In genomic region chr1:186829679-186830587, GRCh38 we compare ENCODE assay signal across 10 cellular contexts. TPM values are rescaled to one million over a fixed set of nuclear protein-coding genes. Genes with fewer than 3 reads are reported as not detected.
DNase-seq lines count a peak whose midpoint lies in the region; TF ChIP-seq lines count a peak whose summit lies in the region.
"Had no signal": no experiment of that assay in that cellular context is flagged by ENCODE, and none has a peak within 500 bp of the region (broad histone marks: within the 10 kb centered on the region; RNA-seq: fewer than 3 reads in every experiment).

No MANE protein-coding gene starts in this region.

- TF ChIP-seq CTCF in tibial artery (IDR thresholded peaks at IDR 0.05), result no peak

- peak overlapping the region; percentile 86 for H3K4me3 Mint-ChIP-seq in T-helper 2 cell treated with Interferon-gamma antibody and Interleukin-4, amounts not matched to agents 5 μg/mL and 100 μg/mL, for 36 hours
- H3K4me3 Mint-ChIP-seq in activated naive CD8-positive, alpha-beta T cell treated with anti-CD3 and anti-CD28 coated beads for 36 hours, result peak overlapping the region; percentile 76

- no peaks in the 10 kb centered on the region for H3K9me3 ChIP-seq in iPS-20b (ENCODE audit: insufficient read depth, low read depth, low read length)
- H3K9me3 ChIP-seq in tibial artery, result no peaks in the 10 kb centered on the region

- H3K4me1 Mint-ChIP-seq in T-helper 2 cell treated with Interferon-gamma antibody and Interleukin-4, amounts not matched to agents 5 μg/mL and 100 μg/mL, for 36 hours (ENCODE audit: low read depth), result peaks cover 10% of the 10 kb centered on the region
- H3K4me1 Mint-ChIP-seq in activated naive CD8-positive, alpha-beta T cell treated with anti-CD3 and anti-CD28 coated beads for 36 hours, result peaks cover 9% of the 10 kb centered on the region

- H3K27ac Mint-ChIP-seq in T-helper 2 cell treated with Interferon-gamma antibody and Interleukin-4, amounts not matched to agents 5 μg/mL and 100 μg/mL, for 36 hours, result peak overlapping the region; percentile 28
- no peak overlapping the region for H3K27ac Mint-ChIP-seq in activated naive CD8-positive, alpha-beta T cell treated with anti-CD3 and anti-CD28 coated beads for 36 hours

- H3K36me3 ChIP-seq in iPS-20b (ENCODE audit: insufficient read depth, low read depth, low read length) (no peaks in the 10 kb centered on the region), tibial artery (no peaks in the 10 kb centered on the region)

- no peaks in the 10 kb centered on the region for H3K9me3 Mint-ChIP-seq in T-helper 2 cell treated with Interferon-gamma antibody and Interleukin-4, amounts not matched to agents 5 μg/mL and 100 μg/mL, for 36 hours
- H3K9me3 Mint-ChIP-seq in activated naive CD8-positive, alpha-beta T cell treated with anti-CD3 and anti-CD28 coated beads for 36 hours, result no peaks in the 10 kb centered on the region

- no peak overlapping the region for H3K27ac ChIP-seq in iPS-20b (ENCODE audit: low read length)
- peak overlapping the region in 1 of 2 donors; percentile 70 for H3K27ac ChIP-seq in tibial artery
- H3K27ac ChIP-seq: VCaP had no signal

- peaks cover 9% of the 10 kb centered on the region; the same call in 1 of the 2 replicates for H3K27me3 ChIP-seq in iPS-20b (ENCODE audit: insufficient read depth, low read length)
- H3K27me3 ChIP-seq in tibial artery, result no peaks in the 10 kb centered on the region

- H3K4me1 ChIP-seq in iPS-20b (ENCODE audit: insufficient read depth, low read length) (no peaks in the 10 kb centered on the region), tibial artery (peaks cover 0 to 9% (median 0%) of the 10 kb centered on the region in 4 donors)

- intact Hi-C loops in tibial artery (cut with DNase I; ENCODE audit: low total_unique reads), result no loop called here

- no peak for DNase-seq in T-helper 2 cell treated with Interferon-gamma antibody and Interleukin-4, amounts not matched to agents 5 μg/mL and 100 μg/mL, for 36 hours (ENCODE audit: low spot score)
- no peak for DNase-seq in T-helper 2 cell
- no peak for DNase-seq in activated naive CD8-positive, alpha-beta T cell treated with anti-CD3 and anti-CD28 coated beads for 36 hours
- DNase-seq in tibial artery, result no peak
- DNase-seq in NCI-H1092 treated with DMSO at 0.1 percent for 48 hours (lab: John Stamatoyannopoulos, UW), result no peak
- DNase-seq in HuH-7.5 (ENCODE audit: low spot score), result no peak
- no peak for DNase-seq in activated CD4-positive, CD25-positive, alpha-beta regulatory T cell treated with anti-CD3 and anti-CD28 coated beads, Interleukin-2, amount 50 U/mL, for 72 hours
- DNase-seq: Karpas-422 had no signal

- peak overlapping the region; percentile 89 for H3K4me3 ChIP-seq in iPS-20b (ENCODE audit: low read length)
- H3K4me3 ChIP-seq in tibial artery, result peak overlapping the region; percentile 56 to 60

- H3K36me3 Mint-ChIP-seq in T-helper 2 cell treated with Interferon-gamma antibody and Interleukin-4, amounts not matched to agents 5 μg/mL and 100 μg/mL, for 36 hours (ENCODE audit: low read depth), result no peaks in the 10 kb centered on the region
- H3K36me3 Mint-ChIP-seq in activated naive CD8-positive, alpha-beta T cell treated with anti-CD3 and anti-CD28 coated beads for 36 hours, result no peaks in the 10 kb centered on the region

- H3K27me3 Mint-ChIP-seq in T-helper 2 cell treated with Interferon-gamma antibody and Interleukin-4, amounts not matched to agents 5 μg/mL and 100 μg/mL, for 36 hours (ENCODE audit: low read depth), result peaks cover 32% of the 10 kb centered on the region
- peaks cover 37% of the 10 kb centered on the region for H3K27me3 Mint-ChIP-seq in activated naive CD8-positive, alpha-beta T cell treated with anti-CD3 and anti-CD28 coated beads for 36 hours

- no peak overlapping the region for H3K9ac ChIP-seq in iPS-20b (ENCODE audit: low read depth, low read length)

RNA-seq across cellular contexts. Expression of gene PLA2G4A, which starts 1.2 kb away (rescaled TPM):
- under 1 TPM; 0.37 to 0.48 TPM for total RNA-seq in activated naive CD8-positive, alpha-beta T cell treated with anti-CD3 and anti-CD28 coated beads for 36 hours
